In genomic region chr17:3657588-3657869, GRCh38 we compare ENCODE assay signal across 28 cellular contexts. TPM values are rescaled to one million over a fixed set of nuclear protein-coding genes. Genes with fewer than 3 reads are reported as not detected.
"Had no signal": no experiment of that assay in that cellular context is flagged by ENCODE, and none has a peak within 500 bp of the region (broad histone marks: within the 10 kb centered on the region; RNA-seq: fewer than 3 reads in every experiment).

No MANE protein-coding gene starts in this region.

- H3K27me3 ChIP-seq: cardiac muscle cell, MG63, SJSA1 had no signal

- H3K4me3 Mint-ChIP-seq: activated CD4-positive, alpha-beta T cell treated with anti-CD3 and anti-CD28 coated beads, Interleukin-2, amount 10 ng/mL, durations not matched to agents 24 days and 14 days; activated CD8-positive, alpha-beta T cell treated with anti-CD3 and anti-CD28 coated beads for 36 hours; activated naive CD8-positive, alpha-beta T cell treated with anti-CD3 and anti-CD28 coated beads for 36 hours; activated T-cell treated with anti-CD3 and anti-CD28 coated beads, Interleukin-2, amount 50 U/mL, for 72 hours; activated T-helper 17 cell treated with anti-CD3 and anti-CD28 coated beads, Interleukin-2, amount 50 U/mL, for 72 hours; T-helper 1 cell treated with Interleukin-12 subunit alpha and Interleukin-12 subunit beta and Interleukin-4 antibody, amounts not matched to agents 30 μg/mL and 1 μg/mL, for 36 hours; T-helper 2 cell treated with Interferon-gamma antibody and Interleukin-4, amounts not matched to agents 5 μg/mL and 100 μg/mL, for 36 hours had no signal

- H3K27me3 Mint-ChIP-seq: activated CD4-positive, alpha-beta T cell treated with anti-CD3 and anti-CD28 coated beads, Interleukin-2, amount 10 ng/mL, durations not matched to agents 24 days and 14 days; activated CD8-positive, alpha-beta T cell treated with anti-CD3 and anti-CD28 coated beads for 36 hours; activated naive CD8-positive, alpha-beta T cell treated with anti-CD3 and anti-CD28 coated beads for 36 hours; activated T-helper 17 cell treated with anti-CD3 and anti-CD28 coated beads, Interleukin-2, amount 50 U/mL, for 72 hours had no signal

- H3K4me3 ChIP-seq: cardiac muscle cell, MG63, SJSA1 had no signal

- H3K36me3 ChIP-seq: cardiac muscle cell, MG63 had no signal

- H3K27ac ChIP-seq: SJSA1 had no signal

- H3K36me3 Mint-ChIP-seq: activated naive CD8-positive, alpha-beta T cell treated with anti-CD3 and anti-CD28 coated beads for 36 hours had no signal

- DNase-seq: activated CD4-positive, alpha-beta T cell treated with anti-CD3 and anti-CD28 coated beads, Interleukin-2, amount 10 ng/mL, durations not matched to agents 24 days and 14 days; activated CD4-positive, alpha-beta T cell treated with anti-CD3 and anti-CD28 coated beads, Interleukin-2, amount 50 U/mL, for 4 hours; activated CD8-positive, alpha-beta T cell treated with anti-CD3 and anti-CD28 coated beads for 36 hours; activated effector memory CD4-positive, alpha-beta T cell treated with anti-CD3 and anti-CD28 coated beads, Interleukin-2, amount 50 U/mL, for 16 hours; activated naive CD4-positive, alpha-beta T cell; activated naive CD4-positive, alpha-beta T cell treated with anti-CD3 and anti-CD28 coated beads, Interleukin-2, amount 50 U/mL, for 16 hours; activated naive CD8-positive, alpha-beta T cell treated with anti-CD3 and anti-CD28 coated beads for 36 hours; activated T-cell treated with anti-CD3 and anti-CD28 coated beads, Interleukin-2, amount 50 U/mL, for 1 hour; activated T-cell treated with anti-CD3 and anti-CD28 coated beads, Interleukin-2, amount 50 U/mL, for 72 hours; amniotic stem cell; aorta; Kasumi-1; MG63; NCI-H1048; NCI-H1105 treated with DMSO at 0.1 percent for 48 hours; NCI-H1436; NCI-H1694; NCI-H1930; NCI-H345; NCI-H524 treated with DMSO at 0.1 percent for 48 hours; SHP77 treated with DMSO at 0.1 percent for 48 hours; SK-N-SH had no signal

- H3K9me3 ChIP-seq: MG63, SJSA1, SK-N-SH had no signal

- H3K4me1 Mint-ChIP-seq: activated CD4-positive, alpha-beta T cell treated with anti-CD3 and anti-CD28 coated beads, Interleukin-2, amount 10 ng/mL, durations not matched to agents 24 days and 14 days; activated naive CD8-positive, alpha-beta T cell treated with anti-CD3 and anti-CD28 coated beads for 36 hours; activated T-helper 17 cell treated with anti-CD3 and anti-CD28 coated beads, Interleukin-2, amount 50 U/mL, for 72 hours had no signal

- ATAC-seq: activated CD8-positive, alpha-beta T cell treated with anti-CD3 and anti-CD28 coated beads for 36 hours; activated T-cell treated with anti-CD3 and anti-CD28 coated beads, Interleukin-2, amount 50 U/mL, for 72 hours; activated T-helper 17 cell treated with anti-CD3 and anti-CD28 coated beads, Interleukin-2, amount 50 U/mL, for 72 hours; Panc1 had no signal

- H3K27ac Mint-ChIP-seq: activated CD4-positive, alpha-beta T cell treated with anti-CD3 and anti-CD28 coated beads, Interleukin-2, amount 10 ng/mL, durations not matched to agents 24 days and 14 days; activated CD8-positive, alpha-beta T cell treated with anti-CD3 and anti-CD28 coated beads for 36 hours; activated naive CD8-positive, alpha-beta T cell treated with anti-CD3 and anti-CD28 coated beads for 36 hours; activated T-cell treated with anti-CD3 and anti-CD28 coated beads, Interleukin-2, amount 50 U/mL, for 72 hours; activated T-helper 17 cell treated with anti-CD3 and anti-CD28 coated beads, Interleukin-2, amount 50 U/mL, for 72 hours; T-helper 2 cell treated with Interferon-gamma antibody and Interleukin-4, amounts not matched to agents 5 μg/mL and 100 μg/mL, for 36 hours had no signal

- H3K9me3 Mint-ChIP-seq: activated CD4-positive, alpha-beta T cell treated with anti-CD3 and anti-CD28 coated beads, Interleukin-2, amount 10 ng/mL, durations not matched to agents 24 days and 14 days; activated CD8-positive, alpha-beta T cell treated with anti-CD3 and anti-CD28 coated beads for 36 hours; activated naive CD8-positive, alpha-beta T cell treated with anti-CD3 and anti-CD28 coated beads for 36 hours; activated T-cell treated with anti-CD3 and anti-CD28 coated beads, Interleukin-2, amount 50 U/mL, for 72 hours; activated T-helper 17 cell treated with anti-CD3 and anti-CD28 coated beads, Interleukin-2, amount 50 U/mL, for 72 hours; T-helper 1 cell treated with Interleukin-12 subunit alpha and Interleukin-12 subunit beta and Interleukin-4 antibody, amounts not matched to agents 30 μg/mL and 1 μg/mL, for 36 hours; T-helper 2 cell treated with Interferon-gamma antibody and Interleukin-4, amounts not matched to agents 5 μg/mL and 100 μg/mL, for 36 hours had no signal

- H3K9ac ChIP-seq: SK-N-SH had no signal

- H3K4me2 ChIP-seq: SK-N-SH had no signal

RNA-seq across cellular contexts. Expression of gene P2RX5, which starts 38.4 kb away (rescaled TPM):
- total RNA-seq: SJSA1 had no signal
